ENCODE assay signal across 21 cellular contexts in genomic region chr11:67608486-67608885, GRCh38. TPM values are rescaled to one million over a fixed set of nuclear protein-coding genes. Genes with fewer than 3 reads are reported as not detected.
DNase-seq lines count a peak whose midpoint lies in the region; ATAC-seq, FAIRE-seq and TF ChIP-seq lines count a peak whose summit lies in the region.
"Had no signal": no experiment of that assay in that cellular context is flagged by ENCODE, and none has a peak within 500 bp of the region (broad histone marks: within the 10 kb centered on the region; RNA-seq: fewer than 3 reads in every experiment).

No MANE protein-coding gene starts in this region.

- intact Hi-C loops in CD8-positive, alpha-beta T cell (cut with DNase I, micrococcal nuclease), result loop anchor here (5.0 to 10.0 kb wide), 4 partner anchors 36 to 256 kb away; partner anchors contain the start of genes POLD4 (in 1 of the 2), PPP1CA (in 1 of the 2), RAD9A (in 1 of the 2) and TBC1D10C (in 1 of the 2)

- H3K4me1 ChIP-seq in BLaER1 treated with 17β-estradiol and CSF1 and Interleukin-3, amounts not matched to agents 10 nM and 100 nM, result peaks cover 22 to 39% (median 36%) of the 10 kb centered on the region in 10 experiments
- H3K4me1 ChIP-seq in CD8-positive, alpha-beta T cell (ENCODE audit: insufficient read depth, low read length), result peaks cover 27% of the 10 kb centered on the region

- no peak for TF ChIP-seq CTCF in CD8-positive, alpha-beta T cell (IDR thresholded peaks at IDR 0.05)
- no peak for TF ChIP-seq CTCF in mesothelial cell of epicardium (IDR thresholded peaks at IDR 0.05; ENCODE audit: unreplicated experiment)

- POLR2A ChIA-PET in CD8-positive, alpha-beta T cell (lab: Charles Lee), result interaction anchor here (2.1 kb wide), 1 partner anchor 21 kb away, joined by 6 read pairs; the partner anchor contains the start of gene NUDT8
- POLR2A ChIA-PET in activated CD4-positive, alpha-beta memory T cell treated with anti-CD3 and anti-CD28 coated beads, Interleukin-2, amount 10 ng/mL, durations not matched to agents 7 days and 5 days (lab: Charles Lee), result interaction anchor here (0.9 to 2.1 kb wide), 2 partner anchors 20 to 26 kb away, joined by 3 to 11 read pairs; partner anchors contain the start of gene NUDT8

- no peak for ATAC-seq in CD8-positive, alpha-beta T cell
- ATAC-seq: psoas muscle had no signal

- peaks cover 38% of the 10 kb centered on the region for H3K36me3 Mint-ChIP-seq in CD8-positive, alpha-beta T cell
- peaks cover 39% of the 10 kb centered on the region for H3K36me3 Mint-ChIP-seq in activated CD4-positive, alpha-beta memory T cell treated with anti-CD3 and anti-CD28 coated beads, Interleukin-2, amount 10 ng/mL, durations not matched to agents 7 days and 5 days (ENCODE audit: low read depth)
- no peaks in the 10 kb centered on the region for H3K36me3 Mint-ChIP-seq in mesothelial cell of epicardium

- H3K27ac ChIP-seq in BLaER1 treated with 17β-estradiol and CSF1 and Interleukin-3, amounts not matched to agents 10 nM and 100 nM, result no peak overlapping the region
- no peak overlapping the region for H3K27ac ChIP-seq in CD8-positive, alpha-beta T cell (ENCODE audit: low read depth, low read length)
- H3K27ac ChIP-seq: coronary artery, KMS-11, psoas muscle, SJSA1, suprapubic skin had no signal

- H3K4me3 Mint-ChIP-seq in CD8-positive, alpha-beta T cell, result peak overlapping the region; percentile 91
- H3K4me3 Mint-ChIP-seq in activated CD4-positive, alpha-beta memory T cell treated with anti-CD3 and anti-CD28 coated beads, Interleukin-2, amount 10 ng/mL, durations not matched to agents 7 days and 5 days, result peak overlapping the region; percentile 81
- H3K4me3 Mint-ChIP-seq in mesothelial cell of epicardium, result peak overlapping the region; percentile 85

- peaks cover 0 to 31% (median 2%) of the 10 kb centered on the region in 11 experiments; a peak in 5 of 22 replicates for H4K20me1 ChIP-seq in BLaER1 treated with 17β-estradiol and CSF1 and Interleukin-3, amounts not matched to agents 10 nM and 100 nM

- H3K9ac ChIP-seq in BLaER1 treated with 17β-estradiol and CSF1 and Interleukin-3, amounts not matched to agents 10 nM and 100 nM, result peak overlapping the region in 7 of 11 experiments; percentile 8 to 94 (median 91); a peak in 4 of 22 replicates
- H3K9ac ChIP-seq: KMS-11 had no signal

- H3K4me2 ChIP-seq in BLaER1 treated with 17β-estradiol and CSF1 and Interleukin-3, amounts not matched to agents 10 nM and 100 nM, result peak overlapping the region in 7 of 11 experiments; percentile 89 to 98 (median 96); a peak in 9 of 22 replicates

- peaks cover 26% of the 10 kb centered on the region for H3K4me1 Mint-ChIP-seq in CD8-positive, alpha-beta T cell (ENCODE audit: low read depth)
- H3K4me1 Mint-ChIP-seq in activated CD4-positive, alpha-beta memory T cell treated with anti-CD3 and anti-CD28 coated beads, Interleukin-2, amount 10 ng/mL, durations not matched to agents 7 days and 5 days, result peaks cover 32% of the 10 kb centered on the region
- peaks cover 9% of the 10 kb centered on the region for H3K4me1 Mint-ChIP-seq in mesothelial cell of epicardium

- CTCF ChIA-PET in CD8-positive, alpha-beta T cell (lab: Charles Lee), result interaction anchor here (1.2 kb wide), 2 partner anchors 31 to 36 kb away, joined by 3 to 4 read pairs; no protein-coding TSS in a partner anchor
- CTCF ChIA-PET in activated CD4-positive, alpha-beta memory T cell treated with anti-CD3 and anti-CD28 coated beads, Interleukin-2, amount 10 ng/mL, durations not matched to agents 7 days and 5 days (lab: Charles Lee), result interaction anchor here (1.4 to 1.6 kb wide), 2 partner anchors 21 to 24 kb away, joined by 3 to 6 read pairs; partner anchors contain the start of genes GSTP1 and NUDT8

- FAIRE-seq in frontal cortex (lab: Jason Lieb, UNC), result no peak
- FAIRE-seq: GM12892, kidney, TTC549 had no signal

- H3K27me3 Mint-ChIP-seq in CD8-positive, alpha-beta T cell (ENCODE audit: low read depth), result no peaks in the 10 kb centered on the region
- no peaks in the 10 kb centered on the region for H3K27me3 Mint-ChIP-seq in activated CD4-positive, alpha-beta memory T cell treated with anti-CD3 and anti-CD28 coated beads, Interleukin-2, amount 10 ng/mL, durations not matched to agents 7 days and 5 days
- H3K27me3 Mint-ChIP-seq in mesothelial cell of epicardium (ENCODE audit: low read depth), result no peaks in the 10 kb centered on the region

- H3K9me3 ChIP-seq in BLaER1 treated with 17β-estradiol and CSF1 and Interleukin-3, amounts not matched to agents 10 nM and 100 nM (replicated peaks in 1 of 11), result no peaks in the 10 kb centered on the region
- no peaks in the 10 kb centered on the region for H3K9me3 ChIP-seq in CD8-positive, alpha-beta T cell (ENCODE audit: low read length)
- H3K9me3 ChIP-seq: psoas muscle, SJSA1, suprapubic skin had no signal

- H3K36me3 ChIP-seq in BLaER1 treated with 17β-estradiol and CSF1 and Interleukin-3, amounts not matched to agents 10 nM and 100 nM, result peaks cover 46 to 56% (median 51%) of the 10 kb centered on the region in 11 experiments
- peaks cover 16% of the 10 kb centered on the region for H3K36me3 ChIP-seq in CD8-positive, alpha-beta T cell (ENCODE audit: insufficient read depth, low read length)

- H3K27me3 ChIP-seq in BLaER1 treated with 17β-estradiol and CSF1 and Interleukin-3, amounts not matched to agents 10 nM and 100 nM, result peaks cover 0 to 4% (median 0%) of the 10 kb centered on the region in 11 experiments; a peak in 2 of 22 replicates
- H3K27me3 ChIP-seq in CD8-positive, alpha-beta T cell (ENCODE audit: insufficient read depth, low read length), result no peaks in the 10 kb centered on the region
- H3K27me3 ChIP-seq: SJSA1, suprapubic skin had no signal

- DNase-seq in CD8-positive, alpha-beta T cell, result no peak
- no peak for DNase-seq in activated CD4-positive, alpha-beta memory T cell treated with anti-CD3 and anti-CD28 coated beads, Interleukin-2, amount 10 ng/mL, durations not matched to agents 7 days and 5 days
- DNase-seq in mesothelial cell of epicardium (ENCODE audit: low spot score in 2 of 2, unreplicated experiment in 2 of 2), result no peak
- DNase-seq in SIG-M5 (lab: John Stamatoyannopoulos, UW), result no peak
- no peak for DNase-seq in HUDEP-2 (lab: John Stamatoyannopoulos, UW; ENCODE audit: unreplicated experiment in 76 of 76)
- no peak for DNase-seq in frontal cortex (ENCODE audit: low spot score in 2 of 2)
- no peak for DNase-seq in stimulated activated CD8-positive, alpha-beta memory T cell treated with anti-CD3 and anti-CD28 coated beads, Interleukin-4, amount 100 ng/mL, for 48 hours
- DNase-seq: anterior cingulate cortex, head of caudate nucleus, kidney, NCI-H1436 treated with DMSO at 0.1 percent for 48 hours, NCI-H446 had no signal

- 0 out of 20 replicates have a peak overlapping the region, but pooled peaks of 1 of the 10 experiments have one; percentile 94 for H3K4me3 ChIP-seq in BLaER1 treated with 17β-estradiol and CSF1 and Interleukin-3, amounts not matched to agents 10 nM and 100 nM
- no peak overlapping the region for H3K4me3 ChIP-seq in CD8-positive, alpha-beta T cell (ENCODE audit: low read depth, low read length)
- H3K4me3 ChIP-seq: coronary artery had no signal

- no peaks in the 10 kb centered on the region for H3K9me3 Mint-ChIP-seq in CD8-positive, alpha-beta T cell
- no peaks in the 10 kb centered on the region for H3K9me3 Mint-ChIP-seq in activated CD4-positive, alpha-beta memory T cell treated with anti-CD3 and anti-CD28 coated beads, Interleukin-2, amount 10 ng/mL, durations not matched to agents 7 days and 5 days
- H3K9me3 Mint-ChIP-seq in mesothelial cell of epicardium, result no peaks in the 10 kb centered on the region

- H3K27ac Mint-ChIP-seq in CD8-positive, alpha-beta T cell, result no peak overlapping the region
- no peak overlapping the region for H3K27ac Mint-ChIP-seq in activated CD4-positive, alpha-beta memory T cell treated with anti-CD3 and anti-CD28 coated beads, Interleukin-2, amount 10 ng/mL, durations not matched to agents 7 days and 5 days
- H3K27ac Mint-ChIP-seq in mesothelial cell of epicardium, result no peak overlapping the region

RNA-seq across cellular contexts. Expression of gene NDUFV1, which starts 1.8 kb away (rescaled TPM):
- total RNA-seq in CD8-positive, alpha-beta T cell, result 100 to 1,000 TPM; 220 to 237 TPM
- total RNA-seq in activated CD4-positive, alpha-beta memory T cell treated with anti-CD3 and anti-CD28 coated beads, Interleukin-2, amount 10 ng/mL, durations not matched to agents 7 days and 5 days, result 100 to 1,000 TPM; 174 to 193 TPM
- total RNA-seq in mesothelial cell of epicardium, result 179 to 187 TPM (median 180 TPM) in 3 replicates
- 182 TPM for total RNA-seq in frontal cortex

RNA-seq across cellular contexts. Expression of gene NUDT8, which starts 21.3 kb away (rescaled TPM):
- total RNA-seq in CD8-positive, alpha-beta T cell, result 1 to 10 TPM; 1.0 to 2.0 TPM
- 10 to 100 TPM in 1 of 2 experiments, 1 to 10 TPM in 1; 9.3 to 10.8 TPM for total RNA-seq in activated CD4-positive, alpha-beta memory T cell treated with anti-CD3 and anti-CD28 coated beads, Interleukin-2, amount 10 ng/mL, durations not matched to agents 7 days and 5 days
- total RNA-seq in mesothelial cell of epicardium (5.0 to 6.2 TPM (median 5.6 TPM) in 3 replicates), frontal cortex (1.2 TPM)

RNA-seq across cellular contexts. Expression of gene GSTP1, which starts 24.9 kb away (rescaled TPM):
- 10 to 100 TPM; 56.8 to 56.9 TPM for total RNA-seq in CD8-positive, alpha-beta T cell
- 100 to 1,000 TPM; 195 to 198 TPM for total RNA-seq in activated CD4-positive, alpha-beta memory T cell treated with anti-CD3 and anti-CD28 coated beads, Interleukin-2, amount 10 ng/mL, durations not matched to agents 7 days and 5 days
- total RNA-seq in mesothelial cell of epicardium (875 to 906 TPM (median 905 TPM) in 3 replicates), frontal cortex (206 TPM)

RNA-seq across cellular contexts. Expression of gene TBX10, which starts 31.1 kb away (rescaled TPM):
- not detected for total RNA-seq in CD8-positive, alpha-beta T cell
- not detected for total RNA-seq in activated CD4-positive, alpha-beta memory T cell treated with anti-CD3 and anti-CD28 coated beads, Interleukin-2, amount 10 ng/mL, durations not matched to agents 7 days and 5 days
- total RNA-seq in mesothelial cell of epicardium (not detected in 3 replicates), frontal cortex (not detected)
- total RNA-seq: G401, kidney, psoas muscle, SJSA1, suprapubic skin had no signal

RNA-seq across cellular contexts. Expression of gene ACY3, which starts 42.0 kb away (rescaled TPM):
- total RNA-seq in CD8-positive, alpha-beta T cell, result not detected
- total RNA-seq in activated CD4-positive, alpha-beta memory T cell treated with anti-CD3 and anti-CD28 coated beads, Interleukin-2, amount 10 ng/mL, durations not matched to agents 7 days and 5 days, result under 1 TPM; 0.18 to 0.25 TPM
- total RNA-seq in mesothelial cell of epicardium (not detected in 3 replicates), frontal cortex (not detected)
- total RNA-seq: G401, psoas muscle, SJSA1, suprapubic skin had no signal
